ENCODE assay signal across 9 cellular contexts in the genomic region with DNA sequence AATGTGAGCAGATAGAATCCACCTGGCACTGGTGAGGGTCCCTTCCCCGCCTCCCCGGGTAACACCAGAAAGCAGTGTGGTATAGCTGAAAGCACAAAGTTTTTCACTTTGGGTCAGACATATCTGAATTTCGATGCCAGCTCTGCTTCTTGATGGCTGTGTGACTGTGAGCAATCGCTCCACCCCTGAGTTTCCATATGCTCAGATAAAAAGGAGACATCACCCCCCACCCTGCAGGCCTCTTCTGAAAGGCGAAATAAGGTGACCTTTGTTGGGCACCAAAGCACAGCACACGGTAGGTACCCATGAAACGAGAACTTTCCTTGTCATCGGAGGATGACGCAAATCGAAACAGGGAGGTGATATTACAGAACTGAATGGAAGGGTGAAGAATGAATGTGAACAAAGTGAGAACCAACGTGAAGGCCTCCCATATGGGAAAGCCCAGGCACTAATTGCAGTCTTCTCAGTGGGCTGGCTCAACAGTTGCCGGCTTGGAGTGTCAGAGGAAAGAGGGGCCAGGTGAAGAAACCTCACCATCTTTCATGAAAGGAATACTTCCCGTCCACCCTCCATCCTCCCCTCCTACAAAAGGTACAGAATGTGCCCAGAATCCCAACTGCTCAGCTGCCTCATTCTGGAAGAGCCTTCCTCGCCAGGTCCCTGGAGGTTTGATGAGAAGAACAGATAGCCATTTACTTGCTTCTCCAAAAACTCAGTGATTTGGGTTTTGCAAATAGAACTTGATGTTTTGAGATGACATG.
DNase-seq lines count a peak whose midpoint lies in the region; ATAC-seq and TF ChIP-seq lines count a peak whose summit lies in the region.
"Had no signal": no experiment of that assay in that cellular context is flagged by ENCODE, and none has a peak within 500 bp of the region (broad histone marks: within the 10 kb centered on the region; RNA-seq: fewer than 3 reads in every experiment).

No MANE protein-coding gene starts in this region.

- H3K4me1 ChIP-seq in left lung: no peaks in the 10 kb centered on the region

- peaks cover 2 to 4% (median 3%) of the 10 kb centered on the region in 3 donors for H3K27me3 Mint-ChIP-seq in CD14-positive monocyte (ENCODE audit: low read depth in 3 of 3)

- intact Hi-C loops in left lung (cut with DNase I) (no loop called here), CD14-positive monocyte (cut with micrococcal nuclease) (no loop called here)

- no peak overlapping the region for H3K27ac Mint-ChIP-seq in CD14-positive monocyte

- TF ChIP-seq CTCF in left lung (IDR thresholded peaks at IDR 0.05): no peak
- TF ChIP-seq CTCF in CD14-positive monocyte (IDR thresholded peaks at IDR 0.05): no peak

- peak; percentile 88 for ATAC-seq in GM18861 (IDR thresholded peaks at IDR 0.05; ENCODE audit: unreplicated experiment)
- peak; percentile 83 for ATAC-seq in HG02798 (IDR thresholded peaks at IDR 0.05; ENCODE audit: poor library complexity, unreplicated experiment)
- ATAC-seq in left lung: no peak

- peak; percentile 88 for DNase-seq in activated CD4-positive, alpha-beta T cell treated with anti-CD3 and anti-CD28 coated beads for 48 hours
- DNase-seq in stimulated activated CD4-positive, alpha-beta T cell treated with anti-CD3 and anti-CD28 coated beads, Interleukin-12 subunit alpha, Interleukin-12 subunit beta, amount 100 ng/mL, for 24 hours (ENCODE audit: low read depth in 2 of 2): peak; percentile 52 to 73
- DNase-seq in left lung: no peak
- no peak for DNase-seq in NCI-H2081 (lab: John Stamatoyannopoulos, UW)
- DNase-seq in CD14-positive monocyte (ENCODE audit: low spot score): no peak
- DNase-seq in NCI-H128 (lab: John Stamatoyannopoulos, UW; ENCODE audit: unreplicated experiment): no peak

- peaks cover 7% of the 10 kb centered on the region for H3K4me1 Mint-ChIP-seq in CD14-positive monocyte

- H3K9me3 Mint-ChIP-seq in CD14-positive monocyte: peaks cover 0 to 6% (median 0%) of the 10 kb centered on the region in 7 donors

- H3K36me3 ChIP-seq in left lung: no peaks in the 10 kb centered on the region

- H3K9me3 ChIP-seq in left lung: peaks cover 0 to 4% of the 10 kb centered on the region in 2 donors

- no peak overlapping the region for H3K4me3 Mint-ChIP-seq in CD14-positive monocyte

- H3K27me3 ChIP-seq in left lung: no peaks in the 10 kb centered on the region

- no peaks in the 10 kb centered on the region for H3K36me3 Mint-ChIP-seq in CD14-positive monocyte

- no peak overlapping the region for H3K4me3 ChIP-seq in left lung
- H3K4me3 ChIP-seq: SK-N-MC had no signal

- H3K27ac ChIP-seq in left lung: no peak overlapping the region
- H3K27ac ChIP-seq: SK-N-MC had no signal

Comparison
In these comparisons a context has a peak if more than half of its experiments do, and no peak if none do; other contexts are left out.
1. DNase-seq: peak in activated CD4-positive, alpha-beta T cell treated with anti-CD3 and anti-CD28 coated beads for 48 hours (single experiment) and stimulated activated CD4-positive, alpha-beta T cell treated with anti-CD3 and anti-CD28 coated beads, Interleukin-12 subunit alpha, Interleukin-12 subunit beta, amount 100 ng/mL, for 24 hours (2 of 2); none in left lung (0 of 2), NCI-H2081 (0 of 2), CD14-positive monocyte (single experiment) and NCI-H128 (single experiment).